In the genomic region with DNA sequence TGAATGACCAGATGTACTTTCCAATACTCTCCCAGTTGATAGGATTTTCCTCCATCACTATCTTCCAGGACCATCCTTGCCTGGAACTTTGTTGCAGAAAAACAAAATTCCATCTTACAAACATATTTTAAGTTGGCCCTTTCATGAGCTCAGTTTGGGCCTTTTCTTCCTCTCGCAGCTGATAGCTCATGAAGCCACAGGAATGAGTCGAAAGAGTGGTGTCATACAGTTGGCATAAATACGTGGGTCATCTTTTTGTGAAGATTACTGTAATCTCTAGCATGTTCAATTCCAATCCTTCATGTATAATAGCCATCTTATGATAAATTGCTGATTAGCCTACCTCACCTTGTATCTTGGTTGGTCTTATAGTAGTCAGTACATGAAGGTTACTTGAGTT, we compare ENCODE assay signal across 25 cellular contexts.
DNase-seq lines count a peak whose midpoint lies in the region; ATAC-seq and TF ChIP-seq lines count a peak whose summit lies in the region.
"Had no signal": no experiment of that assay in that cellular context is flagged by ENCODE, and none has a peak within 500 bp of the region (broad histone marks: within the 10 kb centered on the region; RNA-seq: fewer than 3 reads in every experiment).

No MANE protein-coding gene starts in this region.

- H2AFZ ChIP-seq in DND-41 (ENCODE audit: low read depth, low read length), result peak overlapping the region; percentile 75
- H2AFZ ChIP-seq in smooth muscle cell (ENCODE audit: low read depth), result peak overlapping the region; percentile 36
- H2AFZ ChIP-seq: hepatocyte, parathyroid adenoma had no signal

- H3K27ac ChIP-seq in DND-41 (ENCODE audit: low read length) (no peak overlapping the region), smooth muscle cell (ENCODE audit: low read depth) (no peak overlapping the region)
- H3K27ac ChIP-seq: breast epithelium, hepatocyte, parathyroid adenoma, Peyer's patch, skin epidermis, testis had no signal

- peak overlapping the region in 1 of 2 donors; percentile 77 for H3K4me3 Mint-ChIP-seq in activated T-cell treated with anti-CD3 and anti-CD28 coated beads, Interleukin-2, amount 50 U/mL, for 72 hours
- peak overlapping the region; percentile 21 for H3K4me3 Mint-ChIP-seq in central memory CD8-positive, alpha-beta T cell

- H3K9me3 ChIP-seq in DND-41 (ENCODE audit: insufficient read depth, low read length, severe bottlenecking), result no peaks in the 10 kb centered on the region
- no peaks in the 10 kb centered on the region for H3K9me3 ChIP-seq in smooth muscle cell (replicated peaks; ENCODE audit: low read depth)
- H3K9me3 ChIP-seq: BE2C, breast epithelium, Peyer's patch, testis had no signal

- H3K4me3 ChIP-seq in DND-41 (ENCODE audit: low read depth in 1 of 2, low read length in 2 of 2), result no peak overlapping the region
- H3K4me3 ChIP-seq in smooth muscle cell, result no peak overlapping the region
- H3K4me3 ChIP-seq: breast epithelium, hepatocyte, Peyer's patch, skin epidermis, testis had no signal

- no peaks in the 10 kb centered on the region for H4K20me1 ChIP-seq in DND-41 (ENCODE audit: insufficient read depth, low read length)
- no peaks in the 10 kb centered on the region for H4K20me1 ChIP-seq in smooth muscle cell (ENCODE audit: low read depth)

- ATAC-seq in activated T-cell treated with anti-CD3 and anti-CD28 coated beads, Interleukin-2, amount 50 U/mL, for 72 hours (replicated peaks in 1 of 2), result peak in 1 of 2 donors; percentile 45
- ATAC-seq in DND-41 (ENCODE audit: insufficient read depth, low read depth) (no peak), GM19035 (IDR thresholded peaks at IDR 0.05; ENCODE audit: unreplicated experiment) (no peak)
- no peak for ATAC-seq in central memory CD8-positive, alpha-beta T cell (replicated peaks; ENCODE audit: extremely low read depth, poor library complexity, severe bottlenecking)

- peaks cover 36% of the 10 kb centered on the region for H3K4me1 Mint-ChIP-seq in activated T-cell treated with anti-CD3 and anti-CD28 coated beads, Interleukin-2, amount 50 U/mL, for 72 hours (ENCODE audit: low read depth)
- peaks cover 18% of the 10 kb centered on the region for H3K4me1 Mint-ChIP-seq in central memory CD8-positive, alpha-beta T cell

- H3K9me3 Mint-ChIP-seq in activated T-cell treated with anti-CD3 and anti-CD28 coated beads, Interleukin-2, amount 50 U/mL, for 72 hours, result peaks cover 6 to 8% of the 10 kb centered on the region in 2 donors
- peaks cover 3% of the 10 kb centered on the region for H3K9me3 Mint-ChIP-seq in central memory CD8-positive, alpha-beta T cell

- H3K79me2 ChIP-seq in DND-41 (ENCODE audit: insufficient read depth, low read length), result no peaks in the 10 kb centered on the region
- no peaks in the 10 kb centered on the region for H3K79me2 ChIP-seq in smooth muscle cell (ENCODE audit: low read depth)
- H3K79me2 ChIP-seq: hepatocyte, parathyroid adenoma had no signal

- H3K9ac ChIP-seq in DND-41 (ENCODE audit: low read depth, low read length) (no peak overlapping the region), smooth muscle cell (ENCODE audit: low read depth) (no peak overlapping the region)
- H3K9ac ChIP-seq: parathyroid adenoma had no signal

- no peak for DNase-seq in activated T-cell treated with anti-CD3 and anti-CD28 coated beads, Interleukin-2, amount 50 U/mL, for 72 hours
- no peak for DNase-seq in activated T-cell treated with anti-CD3 and anti-CD28 coated beads, Interleukin-2, amount 50 U/mL, for 48 hours
- DNase-seq in DND-41 (no peak), smooth muscle cell (lab: John Stamatoyannopoulos, UW; ENCODE audit: unreplicated experiment) (no peak), iPS-NIHi7 (ENCODE audit: extremely low spot score) (no peak)
- no peak for DNase-seq in central memory CD8-positive, alpha-beta T cell (ENCODE audit: low spot score in 2 of 2)
- DNase-seq: activated T-cell treated with anti-CD3 and anti-CD28 coated beads, Interleukin-2, amount 50 U/mL, for 1 hour; BE2C; COR-L47; DMS53; GDM1; NCI-H1092 treated with DMSO at 0.1 percent for 48 hours; NCI-H1694 treated with DMSO at 0.1 percent for 48 hours; NCI-H446; NCI-H748 treated with DMSO at 0.1 percent for 48 hours; Peyer's patch; retina; SHP77; stimulated activated naive CD4-positive, alpha-beta T cell treated with Interleukin-2 at 50 U/mL for 16 hours; testis had no signal

- H3K27me3 Mint-ChIP-seq in activated T-cell treated with anti-CD3 and anti-CD28 coated beads, Interleukin-2, amount 50 U/mL, for 72 hours (ENCODE audit: low read depth), result no peaks in the 10 kb centered on the region
- no peaks in the 10 kb centered on the region for H3K27me3 Mint-ChIP-seq in central memory CD8-positive, alpha-beta T cell

- TF ChIP-seq CTCF in DND-41 (IDR thresholded peaks at IDR 0.05; ENCODE audit: borderline replicate concordance, extremely low read depth, low read length, poor library complexity, severe bottlenecking), result no peak
- no peak for TF ChIP-seq CTCF in smooth muscle cell (IDR thresholded peaks at IDR 0.05; ENCODE audit: borderline replicate concordance, insufficient read depth, poor library complexity, severe bottlenecking)

- H3K27me3 ChIP-seq in DND-41 (ENCODE audit: insufficient read depth, low read length, poor library complexity) (no peaks in the 10 kb centered on the region), smooth muscle cell (ENCODE audit: low read depth) (no peaks in the 10 kb centered on the region)
- H3K27me3 ChIP-seq: BE2C, breast epithelium, hepatocyte, Peyer's patch, testis had no signal

- H3K36me3 ChIP-seq in DND-41 (ENCODE audit: insufficient read depth, low read length) (no peaks in the 10 kb centered on the region), smooth muscle cell (ENCODE audit: low read depth) (no peaks in the 10 kb centered on the region)
- H3K36me3 ChIP-seq: BE2C, breast epithelium, Peyer's patch had no signal

- H3K4me1 ChIP-seq in DND-41 (ENCODE audit: insufficient read depth, low read length) (peaks cover 10% of the 10 kb centered on the region), smooth muscle cell (ENCODE audit: low read depth) (peaks cover 10% of the 10 kb centered on the region)
- H3K4me1 ChIP-seq: BE2C, breast epithelium, parathyroid adenoma, Peyer's patch had no signal

- WGBS in smooth muscle cell (ENCODE audit: low lambda C conversion rate), result 56% methylated on average over 3 of the region's 3 CpGs

- peaks cover 3% of the 10 kb centered on the region for H3F3A ChIP-seq in smooth muscle cell (ENCODE audit: low read depth)

- peak overlapping the region; percentile 90 for H3K27ac Mint-ChIP-seq in activated T-cell treated with anti-CD3 and anti-CD28 coated beads, Interleukin-2, amount 50 U/mL, for 72 hours
- peak overlapping the region; percentile 49 for H3K27ac Mint-ChIP-seq in central memory CD8-positive, alpha-beta T cell (ENCODE audit: low read depth)

- H3K36me3 Mint-ChIP-seq in activated T-cell treated with anti-CD3 and anti-CD28 coated beads, Interleukin-2, amount 50 U/mL, for 72 hours (ENCODE audit: insufficient read depth in 2 of 2), result peaks cover 6 to 13% of the 10 kb centered on the region in 2 donors
- H3K36me3 Mint-ChIP-seq in central memory CD8-positive, alpha-beta T cell (ENCODE audit: insufficient read depth), result peaks cover 6% of the 10 kb centered on the region

- H3K4me2 ChIP-seq in DND-41 (ENCODE audit: insufficient read depth, low read length) (no peak overlapping the region), smooth muscle cell (no peak overlapping the region)
- H3K4me2 ChIP-seq: hepatocyte had no signal
